ENCODE assay signal across 18 cellular contexts in genomic region chr5:157335534-157336422, GRCh38.
DNase-seq lines count a peak whose midpoint lies in the region; ATAC-seq, FAIRE-seq and TF ChIP-seq lines count a peak whose summit lies in the region.
"Had no signal": no experiment of that assay in that cellular context is flagged by ENCODE, and none has a peak within 500 bp of the region (broad histone marks: within the 10 kb centered on the region; RNA-seq: fewer than 3 reads in every experiment).

No MANE protein-coding gene starts in this region.

- no peak for DNase-seq in activated naive CD4-positive, alpha-beta T cell treated with anti-CD3 and anti-CD28 coated beads, Interleukin-2, amount 50 U/mL, for 72 hours (ENCODE audit: low spot score in 2 of 2)
- no peak for DNase-seq in activated naive CD8-positive, alpha-beta T cell treated with anti-CD3 and anti-CD28 coated beads, Interleukin-2, amount 50 U/mL, for 24 hours
- DNase-seq in HepG2 (ENCODE audit: low spot score) (no peak), testis (peak; percentile 62), mesenteric fat pad (ENCODE audit: low spot score) (no peak), kidney glomerular epithelial cell (lab: John Stamatoyannopoulos, UW) (no peak)
- DNase-seq: body of pancreas; effector memory CD4-positive, alpha-beta T cell; NCI-H1930; SHP77; stimulated activated naive CD8-positive, alpha-beta T cell treated with anti-CD3 and anti-CD28 coated beads, Interleukin-15, amount 100 ng/mL, for 72 hours had no signal

- H3K27ac ChIP-seq in HepG2 (ENCODE audit: extremely low read length, insufficient read depth, low read length) (peak overlapping the region; percentile 35), testis (no peak overlapping the region)
- H3K27ac ChIP-seq: body of pancreas, KMS-11 had no signal

- no peak for ATAC-seq in activated naive CD4-positive, alpha-beta T cell treated with anti-CD3 and anti-CD28 coated beads, Interleukin-2, amount 50 U/mL, for 72 hours
- ATAC-seq in activated naive CD8-positive, alpha-beta T cell treated with anti-CD3 and anti-CD28 coated beads, Interleukin-2, amount 50 U/mL, for 24 hours: no peak
- ATAC-seq in HepG2 (peak; percentile 55), GM19452 (IDR thresholded peaks at IDR 0.05; ENCODE audit: unreplicated experiment) (no peak)
- ATAC-seq: body of pancreas; stimulated activated naive CD8-positive, alpha-beta T cell treated with anti-CD3 and anti-CD28 coated beads, Interleukin-15, amount 100 ng/mL, for 72 hours had no signal

- peaks cover 24% of the 10 kb centered on the region for H3K4me1 Mint-ChIP-seq in activated naive CD4-positive, alpha-beta T cell treated with anti-CD3 and anti-CD28 coated beads, Interleukin-2, amount 50 U/mL, for 24 hours
- peaks cover 22% of the 10 kb centered on the region for H3K4me1 Mint-ChIP-seq in activated naive CD8-positive, alpha-beta T cell treated with anti-CD3 and anti-CD28 coated beads, Interleukin-2, amount 50 U/mL, for 24 hours

- H3K36me3 Mint-ChIP-seq in activated naive CD4-positive, alpha-beta T cell treated with anti-CD3 and anti-CD28 coated beads, Interleukin-2, amount 50 U/mL, for 24 hours: peaks cover 28% of the 10 kb centered on the region
- peaks cover 35 to 68% of the 10 kb centered on the region in 2 donors for H3K36me3 Mint-ChIP-seq in activated naive CD4-positive, alpha-beta T cell treated with anti-CD3 and anti-CD28 coated beads, Interleukin-2, amount 50 U/mL, for 72 hours
- H3K36me3 Mint-ChIP-seq in activated naive CD8-positive, alpha-beta T cell treated with anti-CD3 and anti-CD28 coated beads, Interleukin-2, amount 50 U/mL, for 24 hours (ENCODE audit: low read depth): peaks cover 62% of the 10 kb centered on the region

- H3K79me2 ChIP-seq in HepG2 (ENCODE audit: insufficient read depth, low read length): no peaks in the 10 kb centered on the region

- TF ChIP-seq POLR2A in HepG2 (IDR thresholded peaks at IDR 0.05; ENCODE audit: insufficient read depth in 1 of 2, low read depth in 2 of 2, low read length in 2 of 2): no peak
- TF ChIP-seq POLR2A in testis (IDR thresholded peaks at IDR 0.05): no peak

- WGBS in HepG2 (ENCODE audit: low lambda C conversion rate): 70% methylated on average over 5 of the region's 8 CpGs
- WGBS in testis, 2 donors: 43 to 52% methylated on average over 8 of the region's 8 CpGs

- H3K4me3 Mint-ChIP-seq in activated naive CD4-positive, alpha-beta T cell treated with anti-CD3 and anti-CD28 coated beads, Interleukin-2, amount 50 U/mL, for 24 hours: no peak overlapping the region
- H3K4me3 Mint-ChIP-seq in activated naive CD8-positive, alpha-beta T cell treated with anti-CD3 and anti-CD28 coated beads, Interleukin-2, amount 50 U/mL, for 24 hours: no peak overlapping the region
- H3K4me3 Mint-ChIP-seq: stimulated activated naive CD8-positive, alpha-beta T cell treated with anti-CD3 and anti-CD28 coated beads, Interleukin-15, amount 100 ng/mL, for 72 hours had no signal

- TF ChIP-seq EP300 in HepG2 (IDR thresholded peaks at IDR 0.05; ENCODE audit: low read depth in 2 of 2, low read length in 2 of 2) (no peak), HepG2 (CRISPR knock-in tag; IDR thresholded peaks at IDR 0.05; ENCODE audit: borderline replicate concordance) (no peak)

- H3K4me2 ChIP-seq in HepG2 (ENCODE audit: low read depth, low read length): peak overlapping the region; percentile 14
- H3K4me2 ChIP-seq: KMS-11 had no signal

- H4K20me1 ChIP-seq in HepG2 (ENCODE audit: insufficient read depth, low read length): no peaks in the 10 kb centered on the region

- TF ChIP-seq RAD21 in HepG2 (CRISPR knock-in tag; IDR thresholded peaks at IDR 0.05): no peak

- H3K36me3 ChIP-seq in HepG2 (replicated peaks in 1 of 2; ENCODE audit: control insufficient read depth in 1 of 2, insufficient read depth in 2 of 2, low read length in 2 of 2) (peaks cover 2 to 18% of the 10 kb centered on the region in 2 experiments; a peak in 3 of 5 replicates), testis (ENCODE audit: low read depth, missing control alignments) (no peaks in the 10 kb centered on the region)

- POLR2A ChIA-PET in HepG2 (lab: Yijun Ruan, JAX): no interaction called here

- intact Hi-C loops in HepG2 (cut with micrococcal nuclease; ENCODE audit: unreplicated experiment): no loop called here
- intact Hi-C loops in testis (cut with DNase I; ENCODE audit: low total_unique reads): no loop called here

- TF ChIP-seq CTCF in HepG2 (CRISPR knock-in tag; IDR thresholded peaks at IDR 0.05) (no peak), testis (IDR thresholded peaks at IDR 0.05) (no peak)

- no peak overlapping the region for H3K9ac ChIP-seq in HepG2 (ENCODE audit: insufficient read depth, low read depth, low read length)
- H3K9ac ChIP-seq: KMS-11 had no signal

- no TSS peak for BruUV-seq in HepG2 (replicated peaks; lab: Mats Ljungman, UMichigan)

- no peaks in the 10 kb centered on the region for H3K27me3 ChIP-seq in HepG2 (ENCODE audit: control insufficient read depth in 1 of 2, insufficient read depth in 2 of 2, low read length in 2 of 2)
- H3K27me3 ChIP-seq in testis: no peaks in the 10 kb centered on the region
- H3K27me3 ChIP-seq: body of pancreas had no signal

- H3K27ac Mint-ChIP-seq in activated naive CD4-positive, alpha-beta T cell treated with anti-CD3 and anti-CD28 coated beads, Interleukin-2, amount 50 U/mL, for 24 hours: peak overlapping the region; percentile 12
- peak overlapping the region in 1 of 2 donors; percentile 68 for H3K27ac Mint-ChIP-seq in activated naive CD4-positive, alpha-beta T cell treated with anti-CD3 and anti-CD28 coated beads, Interleukin-2, amount 50 U/mL, for 72 hours
- H3K27ac Mint-ChIP-seq in activated naive CD8-positive, alpha-beta T cell treated with anti-CD3 and anti-CD28 coated beads, Interleukin-2, amount 50 U/mL, for 24 hours: peak overlapping the region; percentile 20
- H3K27ac Mint-ChIP-seq: activated T-helper 2 cell treated with anti-CD3 and anti-CD28 coated beads, Interferon-gamma antibody, Interleukin-2, Interleukin-4, amounts not matched to agents 10 μg/mL and 5 μg/mL and 100 μg/mL, durations not matched to agents 14 hours and 24 hours and 36 hours had no signal

- H2AFZ ChIP-seq in HepG2 (ENCODE audit: low read length): no peak overlapping the region

- H3K27me3 Mint-ChIP-seq in activated naive CD4-positive, alpha-beta T cell treated with anti-CD3 and anti-CD28 coated beads, Interleukin-2, amount 50 U/mL, for 24 hours: no peaks in the 10 kb centered on the region
- no peaks in the 10 kb centered on the region for H3K27me3 Mint-ChIP-seq in activated naive CD8-positive, alpha-beta T cell treated with anti-CD3 and anti-CD28 coated beads, Interleukin-2, amount 50 U/mL, for 24 hours
- H3K27me3 Mint-ChIP-seq: stimulated activated naive CD8-positive, alpha-beta T cell treated with anti-CD3 and anti-CD28 coated beads, Interleukin-15, amount 100 ng/mL, for 72 hours had no signal

- no peaks in the 10 kb centered on the region for H3K9me3 Mint-ChIP-seq in activated naive CD4-positive, alpha-beta T cell treated with anti-CD3 and anti-CD28 coated beads, Interleukin-2, amount 50 U/mL, for 24 hours
- no peaks in the 10 kb centered on the region for H3K9me3 Mint-ChIP-seq in activated naive CD4-positive, alpha-beta T cell treated with anti-CD3 and anti-CD28 coated beads, Interleukin-2, amount 50 U/mL, for 72 hours
- no peaks in the 10 kb centered on the region for H3K9me3 Mint-ChIP-seq in activated naive CD8-positive, alpha-beta T cell treated with anti-CD3 and anti-CD28 coated beads, Interleukin-2, amount 50 U/mL, for 24 hours
- H3K9me3 Mint-ChIP-seq: activated T-helper 2 cell treated with anti-CD3 and anti-CD28 coated beads, Interferon-gamma antibody, Interleukin-2, Interleukin-4, amounts not matched to agents 10 μg/mL and 5 μg/mL and 100 μg/mL, durations not matched to agents 14 hours and 24 hours and 36 hours; stimulated activated naive CD8-positive, alpha-beta T cell treated with anti-CD3 and anti-CD28 coated beads, Interleukin-15, amount 100 ng/mL, for 72 hours had no signal

- H3K4me1 ChIP-seq in HepG2 (ENCODE audit: insufficient read depth, low read length) (peaks cover 14% of the 10 kb centered on the region), testis (peaks cover 10% of the 10 kb centered on the region)
- H3K4me1 ChIP-seq: body of pancreas had no signal

- H3K9me3 ChIP-seq in HepG2 (ENCODE audit: low read length): no peaks in the 10 kb centered on the region
- no peaks in the 10 kb centered on the region for H3K9me3 ChIP-seq in testis
- H3K9me3 ChIP-seq: body of pancreas had no signal

- CTCF ChIA-PET in HepG2 (lab: Yijun Ruan, JAX; ENCODE audit: low intra/inter-chr PET ratio, low total read pairs): no interaction called here

- no peak overlapping the region for H3K4me3 ChIP-seq in HepG2 (replicated peaks in 1 of 3; ENCODE audit: insufficient read depth in 1 of 3, low read depth in 2 of 3, low read length in 3 of 3)
- no peak overlapping the region for H3K4me3 ChIP-seq in testis
- H3K4me3 ChIP-seq: body of pancreas had no signal

- in situ Hi-C loops in HepG2 (cut with HindIII; ENCODE audit: extremely low pct_ligation_motif_present, low pct_unique_long_range_greater_than_20kb): loop anchor here (25.0 kb wide), 1 partner anchor 402 kb away; the partner anchor contains the start of genes LSM11 and THG1L

- no peak for FAIRE-seq in HepG2 (lab: Jason Lieb, UNC)
- FAIRE-seq: A204.1, H1, islet of Langerhans had no signal

TF ChIP-seq in HepG2, 621 proteins besides CTCF, POLR2A, EP300 and RAD21 (continues in another document):
- TF ChIP-seq PRPF4 (IDR thresholded peaks at IDR 0.05; ENCODE audit: low read depth, low read length, poor library complexity, severe bottlenecking): no peak
- TF ChIP-seq ZNF792 (CRISPR knock-in tag; IDR thresholded peaks at IDR 0.05): no peak
- TF ChIP-seq JUND (CRISPR knock-in tag; IDR thresholded peaks at IDR 0.05): no peak
- TF ChIP-seq, protein P1, sequence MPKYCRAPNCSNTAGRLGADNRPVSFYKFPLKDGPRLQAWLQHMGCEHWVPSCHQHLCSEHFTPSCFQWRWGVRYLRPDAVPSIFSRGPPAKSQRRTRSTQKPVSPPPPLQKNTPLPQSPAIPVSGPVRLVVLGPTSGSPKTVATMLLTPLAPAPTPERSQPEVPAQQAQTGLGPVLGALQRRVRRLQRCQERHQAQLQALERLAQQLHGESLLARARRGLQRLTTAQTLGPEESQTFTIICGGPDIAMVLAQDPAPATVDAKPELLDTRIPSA (CRISPR knock-in tag; IDR thresholded peaks at IDR 0.05; ENCODE audit: borderline replicate concordance): no peak
- TF ChIP-seq MAFG (CRISPR knock-in tag; IDR thresholded peaks at IDR 0.05): no peak
- no peak for TF ChIP-seq DNMT1 (CRISPR knock-in tag; IDR thresholded peaks at IDR 0.05)
